In the genomic region with DNA sequence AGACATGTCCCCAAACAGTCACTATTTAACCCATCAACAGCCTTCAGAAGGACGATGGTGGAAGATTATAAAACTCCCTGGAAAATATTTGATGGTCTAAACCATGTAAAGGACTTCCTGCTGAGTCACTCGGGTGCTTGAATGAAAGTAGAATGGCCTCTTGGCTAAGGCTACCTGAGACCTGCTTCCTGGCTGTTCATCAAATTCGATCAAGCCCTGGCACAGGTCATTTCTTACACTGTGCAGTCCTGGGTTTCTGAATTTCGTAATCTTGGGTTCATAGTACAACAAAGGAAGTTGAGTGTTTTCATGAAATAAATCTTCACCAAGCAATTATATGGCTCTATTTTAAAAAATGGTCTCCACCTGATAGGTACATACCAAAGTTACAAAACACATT, we compare ENCODE assay signal across 29 cellular contexts.
DNase-seq lines count a peak whose midpoint lies in the region; ATAC-seq, FAIRE-seq and TF ChIP-seq lines count a peak whose summit lies in the region.
"Had no signal": no experiment of that assay in that cellular context is flagged by ENCODE, and none has a peak within 500 bp of the region (broad histone marks: within the 10 kb centered on the region; RNA-seq: fewer than 3 reads in every experiment).

No MANE protein-coding gene starts in this region.

- no peak overlapping the region for H2AFZ ChIP-seq in HepG2 (ENCODE audit: low read length)
- H2AFZ ChIP-seq: GM23248 had no signal

- TF ChIP-seq RAD21 in HepG2 (CRISPR knock-in tag; IDR thresholded peaks at IDR 0.05) = no peak

- no peak for FAIRE-seq in HepG2 (lab: Jason Lieb, UNC)
- FAIRE-seq: GM12892, TTC549 had no signal

- H3K36me3 ChIP-seq in RWPE2 (ENCODE audit: low read depth) = no peaks in the 10 kb centered on the region
- H3K36me3 ChIP-seq in HepG2 (replicated peaks in 1 of 2; ENCODE audit: control insufficient read depth in 1 of 2, insufficient read depth in 2 of 2, low read length in 2 of 2) = no peaks in the 10 kb centered on the region
- H3K36me3 ChIP-seq in thyroid gland = no peaks in the 10 kb centered on the region
- H3K36me3 ChIP-seq in CD4-positive, alpha-beta memory T cell (ENCODE audit: insufficient read depth, low read length) = no peaks in the 10 kb centered on the region
- H3K36me3 ChIP-seq: BLaER1, colonic mucosa, Peyer's patch had no signal

- peak overlapping the region; percentile 43 for H3K4me2 ChIP-seq in HepG2 (ENCODE audit: low read depth, low read length)
- H3K4me2 ChIP-seq: BLaER1 had no signal

- TF ChIP-seq POLR2A in HepG2 (IDR thresholded peaks at IDR 0.05; ENCODE audit: insufficient read depth in 1 of 2, low read depth in 2 of 2, low read length in 2 of 2) (no peak), thyroid gland (IDR thresholded peaks at IDR 0.05) (no peak)

- H3K36me3 Mint-ChIP-seq in CD4-positive, alpha-beta memory T cell = no peaks in the 10 kb centered on the region

- WGBS in HepG2 (ENCODE audit: low lambda C conversion rate) = 10% methylated on average over 4 of the region's 4 CpGs
- WGBS in thyroid gland, 2 donors = 45 to 51% methylated on average over 4 of the region's 4 CpGs

- CTCF ChIA-PET in HepG2 (lab: Yijun Ruan, JAX; ENCODE audit: low intra/inter-chr PET ratio, low total read pairs) = no interaction called here
- CTCF ChIA-PET in CD4-positive, alpha-beta memory T cell (lab: Charles Lee; ENCODE audit: partially characterized antibody) = no interaction called here

- in situ Hi-C loops in HepG2 (cut with HindIII; ENCODE audit: extremely low pct_ligation_motif_present, low pct_unique_long_range_greater_than_20kb) = no loop called here

- H3K4me1 ChIP-seq in RWPE2 (ENCODE audit: insufficient read depth, poor library complexity, severe bottlenecking) (no peaks in the 10 kb centered on the region), HepG2 (ENCODE audit: insufficient read depth, low read length) (peaks cover 23% of the 10 kb centered on the region), thyroid gland (no peaks in the 10 kb centered on the region)
- H3K4me1 ChIP-seq in CD4-positive, alpha-beta memory T cell (ENCODE audit: insufficient read depth, low read length) = no peaks in the 10 kb centered on the region
- H3K4me1 ChIP-seq: colonic mucosa, Peyer's patch, testis had no signal

- no peak overlapping the region for H3K4me3 ChIP-seq in RWPE2 (ENCODE audit: severe bottlenecking)
- no peak overlapping the region for H3K4me3 ChIP-seq in HepG2 (replicated peaks in 1 of 3; ENCODE audit: insufficient read depth in 1 of 3, low read depth in 2 of 3, low read length in 3 of 3)
- H3K4me3 ChIP-seq in thyroid gland (replicated peaks in 1 of 3) = no peak overlapping the region
- no peak overlapping the region for H3K4me3 ChIP-seq in CD4-positive, alpha-beta memory T cell (ENCODE audit: low read length in 2 of 2)
- H3K4me3 ChIP-seq: BLaER1, colonic mucosa, GM23248, Peyer's patch, testis had no signal

- H3K27me3 Mint-ChIP-seq in CD4-positive, alpha-beta memory T cell = peaks cover 4 to 6% of the 10 kb centered on the region in 2 donors

- H3K9me3 ChIP-seq in RWPE2 (ENCODE audit: severe bottlenecking) (no peaks in the 10 kb centered on the region), HepG2 (ENCODE audit: low read length) (no peaks in the 10 kb centered on the region), thyroid gland (no peaks in the 10 kb centered on the region)
- no peaks in the 10 kb centered on the region for H3K9me3 ChIP-seq in CD4-positive, alpha-beta memory T cell (ENCODE audit: control insufficient read depth in 1 of 2, low read length in 2 of 2)
- H3K9me3 ChIP-seq: BLaER1, Caco-2, colonic mucosa, Peyer's patch, testis had no signal

- H3K27me3 ChIP-seq in RWPE2 (ENCODE audit: insufficient read depth, poor library complexity, severe bottlenecking) (peaks cover 9% of the 10 kb centered on the region), HepG2 (ENCODE audit: control insufficient read depth in 1 of 2, insufficient read depth in 2 of 2, low read length in 2 of 2) (peaks cover 1 to 22% of the 10 kb centered on the region in 2 experiments; a peak in 2 of 5 replicates), thyroid gland (no peaks in the 10 kb centered on the region)
- H3K27me3 ChIP-seq in CD4-positive, alpha-beta memory T cell (ENCODE audit: insufficient read depth, low read length) = no peaks in the 10 kb centered on the region
- H3K27me3 ChIP-seq: BLaER1, colonic mucosa, Peyer's patch, testis had no signal

- ATAC-seq in RWPE2 (ENCODE audit: low read depth) (peak; percentile 73; the same call in 2 of the 3 replicates), HepG2 (peak; percentile 50)
- ATAC-seq: activated CD4-positive, CD25-positive, alpha-beta regulatory T cell treated with anti-CD3 and anti-CD28 coated beads, Interleukin-2, amount 50 U/mL, for 24 hours had no signal

- H3K27ac ChIP-seq in RWPE2 (ENCODE audit: poor library complexity, severe bottlenecking) = no peak overlapping the region
- no peak overlapping the region for H3K27ac ChIP-seq in HepG2 (ENCODE audit: extremely low read length, insufficient read depth, low read length)
- no peak overlapping the region for H3K27ac ChIP-seq in thyroid gland
- H3K27ac ChIP-seq in CD4-positive, alpha-beta memory T cell (ENCODE audit: low read depth, low read length) = no peak overlapping the region
- H3K27ac ChIP-seq: BLaER1, colonic mucosa, GM23248, HL-60, Peyer's patch, testis had no signal

- BruUV-seq in HepG2 (replicated peaks; lab: Mats Ljungman, UMichigan) = no TSS peak

- POLR2A ChIA-PET in HepG2 (lab: Yijun Ruan, JAX) = no interaction called here
- POLR2A ChIA-PET in CD4-positive, alpha-beta memory T cell (lab: Charles Lee; ENCODE audit: partially characterized antibody) = no interaction called here

- TF ChIP-seq EP300 in HepG2 (IDR thresholded peaks at IDR 0.05; ENCODE audit: low read depth in 2 of 2, low read length in 2 of 2) (no peak), HepG2 (CRISPR knock-in tag; IDR thresholded peaks at IDR 0.05; ENCODE audit: borderline replicate concordance) (no peak)

- no peaks in the 10 kb centered on the region for H3K79me2 ChIP-seq in HepG2 (ENCODE audit: insufficient read depth, low read length)

- intact Hi-C loops in HepG2 (cut with micrococcal nuclease; ENCODE audit: unreplicated experiment) = no loop called here
- intact Hi-C loops in thyroid gland (cut with DNase I) = no loop called here
- intact Hi-C loops in posterior cingulate gyrus (cut with DNase I) = no loop called here
- intact Hi-C loops in CD4-positive, alpha-beta memory T cell (cut with micrococcal nuclease) = no loop called here

- no peaks in the 10 kb centered on the region for H3K9me3 Mint-ChIP-seq in CD4-positive, alpha-beta memory T cell

- no peak overlapping the region for H3K4me3 Mint-ChIP-seq in CD4-positive, alpha-beta memory T cell

- DNase-seq in DMS79 (lab: John Stamatoyannopoulos, UW) = peak; percentile 16
- DNase-seq in RWPE2 (ENCODE audit: low spot score) = no peak
- DNase-seq in HepG2 (ENCODE audit: low spot score) = peak; percentile 22
- DNase-seq in thyroid gland = peak; percentile 22 to 39
- no peak for DNase-seq in posterior cingulate gyrus
- no peak for DNase-seq in NCI-H1092 (lab: John Stamatoyannopoulos, UW)
- DNase-seq in CD4-positive, alpha-beta memory T cell = no peak
- DNase-seq: activated CD4-positive, alpha-beta T cell treated with anti-CD3 and anti-CD28 coated beads, Interleukin-2, amount 50 U/mL, for 48 hours; activated CD8-positive, alpha-beta memory T cell treated with anti-CD3 and anti-CD28 coated beads, Interleukin-2, amount 50 U/mL, for 4 hours; activated naive CD4-positive, alpha-beta T cell treated with anti-CD3 and anti-CD28 coated beads, Interleukin-2, amount 50 U/mL, for 16 hours; amniotic stem cell; Caco-2; colonic mucosa; effector memory CD4-positive, alpha-beta T cell; foreskin fibroblast; GM23248; Kasumi-1; mesenchymal stem cell; NCI-H1694; NCI-H526; Peyer's patch; stimulated activated naive CD4-positive, alpha-beta T cell treated with Interleukin-2 at 50 U/mL for 16 hours; testis had no signal

- no peaks in the 10 kb centered on the region for H3K4me1 Mint-ChIP-seq in CD4-positive, alpha-beta memory T cell

- TF ChIP-seq CTCF in RWPE2 (IDR thresholded peaks at IDR 0.05; ENCODE audit: poor library complexity, severe bottlenecking) (no peak), HepG2 (CRISPR knock-in tag; IDR thresholded peaks at IDR 0.05) (no peak), thyroid gland (IDR thresholded peaks at IDR 0.05) (no peak)

- no peaks in the 10 kb centered on the region for H4K20me1 ChIP-seq in HepG2 (ENCODE audit: insufficient read depth, low read length)
- H4K20me1 ChIP-seq: BLaER1 had no signal

- no peak overlapping the region for H3K9ac ChIP-seq in HepG2 (ENCODE audit: insufficient read depth, low read depth, low read length)
- H3K9ac ChIP-seq: BLaER1, GM23248 had no signal

- H3K27ac Mint-ChIP-seq in CD4-positive, alpha-beta memory T cell = no peak overlapping the region
- H3K27ac Mint-ChIP-seq: progenitor cell of endocrine pancreas had no signal

TF ChIP-seq in HepG2, 621 proteins besides CTCF, POLR2A, EP300 and RAD21 (continues in another document):
- TF ChIP-seq KLF6 (CRISPR knock-in tag; IDR thresholded peaks at IDR 0.05) (no peak), TOE1 (CRISPR knock-in tag; IDR thresholded peaks at IDR 0.05) (no peak), NFE2 (CRISPR knock-in tag; IDR thresholded peaks at IDR 0.05) (peak; percentile 58; the same call in 1 of the 2 replicates), SAP130 (CRISPR knock-in tag; IDR thresholded peaks at IDR 0.05; ENCODE audit: low read depth) (no peak), GATAD2A (CRISPR knock-in tag; IDR thresholded peaks at IDR 0.05) (0 out of 2 replicates have a peak, but pooled peaks have one; percentile 13), ZZZ3 (CRISPR knock-in tag; IDR thresholded peaks at IDR 0.05; ENCODE audit: borderline replicate concordance) (no peak), ZNF781 (CRISPR knock-in tag; IDR thresholded peaks at IDR 0.05; ENCODE audit: borderline replicate concordance, not compliant biosample characterization) (no peak), ZNF296 (CRISPR knock-in tag; conservative IDR thresholded peaks at IDR 0.05) (no peak), ZSCAN30 (CRISPR knock-in tag; IDR thresholded peaks at IDR 0.05) (0 out of 2 replicates have a peak, but pooled peaks have one; percentile 36), MBD4 (IDR thresholded peaks at IDR 0.05; ENCODE audit: borderline replicate concordance, low read length) (no peak), ZNF570 (CRISPR knock-in tag; IDR thresholded peaks at IDR 0.05; ENCODE audit: borderline replicate concordance) (no peak), CBX2 (IDR thresholded peaks at IDR 0.05; ENCODE audit: low read depth, low read length) (no peak), CBX2 (CRISPR knock-in tag; IDR thresholded peaks at IDR 0.05; ENCODE audit: low read depth) (no peak), RFXAP (CRISPR knock-in tag; IDR thresholded peaks at IDR 0.05; ENCODE audit: borderline replicate concordance) (no peak)

Comparison
In these comparisons a context has a peak if more than half of its experiments do, and no peak if none do; other contexts are left out.
1. DNase-seq: peak in DMS79 (single experiment), HepG2 (single experiment) and thyroid gland (2 of 2); none in RWPE2 (single experiment), posterior cingulate gyrus (0 of 10), NCI-H1092 (single experiment) and CD4-positive, alpha-beta memory T cell (0 of 5).